ENCODE assay signal across 1 cellular context in genomic region chr21:42397291-42398129, GRCh38.
TF ChIP-seq lines count a peak whose summit lies in the region.

No MANE protein-coding gene starts in this region.

TF ChIP-seq in K562, 482 proteins besides CTCF, POLR2A, EP300 and RAD21:
- TF ChIP-seq MAFG (tag; conservative IDR thresholded peaks at IDR 0.05) (peak; percentile 48; the same call in 1 of the 2 replicates), C11orf30 (IDR thresholded peaks at IDR 0.05; ENCODE audit: low read depth) (peak; percentile 64), ZNF316 (IDR thresholded peaks at IDR 0.05) (peak; percentile 60), ZNF785 (CRISPR knock-in tag; IDR thresholded peaks at IDR 0.05) (no peak), L3MBTL2 (IDR thresholded peaks at IDR 0.05) (peak; percentile 46), NFE2 (IDR thresholded peaks at IDR 0.05; ENCODE audit: low read depth) (peak; percentile 79)
- TF ChIP-seq, protein P1, sequence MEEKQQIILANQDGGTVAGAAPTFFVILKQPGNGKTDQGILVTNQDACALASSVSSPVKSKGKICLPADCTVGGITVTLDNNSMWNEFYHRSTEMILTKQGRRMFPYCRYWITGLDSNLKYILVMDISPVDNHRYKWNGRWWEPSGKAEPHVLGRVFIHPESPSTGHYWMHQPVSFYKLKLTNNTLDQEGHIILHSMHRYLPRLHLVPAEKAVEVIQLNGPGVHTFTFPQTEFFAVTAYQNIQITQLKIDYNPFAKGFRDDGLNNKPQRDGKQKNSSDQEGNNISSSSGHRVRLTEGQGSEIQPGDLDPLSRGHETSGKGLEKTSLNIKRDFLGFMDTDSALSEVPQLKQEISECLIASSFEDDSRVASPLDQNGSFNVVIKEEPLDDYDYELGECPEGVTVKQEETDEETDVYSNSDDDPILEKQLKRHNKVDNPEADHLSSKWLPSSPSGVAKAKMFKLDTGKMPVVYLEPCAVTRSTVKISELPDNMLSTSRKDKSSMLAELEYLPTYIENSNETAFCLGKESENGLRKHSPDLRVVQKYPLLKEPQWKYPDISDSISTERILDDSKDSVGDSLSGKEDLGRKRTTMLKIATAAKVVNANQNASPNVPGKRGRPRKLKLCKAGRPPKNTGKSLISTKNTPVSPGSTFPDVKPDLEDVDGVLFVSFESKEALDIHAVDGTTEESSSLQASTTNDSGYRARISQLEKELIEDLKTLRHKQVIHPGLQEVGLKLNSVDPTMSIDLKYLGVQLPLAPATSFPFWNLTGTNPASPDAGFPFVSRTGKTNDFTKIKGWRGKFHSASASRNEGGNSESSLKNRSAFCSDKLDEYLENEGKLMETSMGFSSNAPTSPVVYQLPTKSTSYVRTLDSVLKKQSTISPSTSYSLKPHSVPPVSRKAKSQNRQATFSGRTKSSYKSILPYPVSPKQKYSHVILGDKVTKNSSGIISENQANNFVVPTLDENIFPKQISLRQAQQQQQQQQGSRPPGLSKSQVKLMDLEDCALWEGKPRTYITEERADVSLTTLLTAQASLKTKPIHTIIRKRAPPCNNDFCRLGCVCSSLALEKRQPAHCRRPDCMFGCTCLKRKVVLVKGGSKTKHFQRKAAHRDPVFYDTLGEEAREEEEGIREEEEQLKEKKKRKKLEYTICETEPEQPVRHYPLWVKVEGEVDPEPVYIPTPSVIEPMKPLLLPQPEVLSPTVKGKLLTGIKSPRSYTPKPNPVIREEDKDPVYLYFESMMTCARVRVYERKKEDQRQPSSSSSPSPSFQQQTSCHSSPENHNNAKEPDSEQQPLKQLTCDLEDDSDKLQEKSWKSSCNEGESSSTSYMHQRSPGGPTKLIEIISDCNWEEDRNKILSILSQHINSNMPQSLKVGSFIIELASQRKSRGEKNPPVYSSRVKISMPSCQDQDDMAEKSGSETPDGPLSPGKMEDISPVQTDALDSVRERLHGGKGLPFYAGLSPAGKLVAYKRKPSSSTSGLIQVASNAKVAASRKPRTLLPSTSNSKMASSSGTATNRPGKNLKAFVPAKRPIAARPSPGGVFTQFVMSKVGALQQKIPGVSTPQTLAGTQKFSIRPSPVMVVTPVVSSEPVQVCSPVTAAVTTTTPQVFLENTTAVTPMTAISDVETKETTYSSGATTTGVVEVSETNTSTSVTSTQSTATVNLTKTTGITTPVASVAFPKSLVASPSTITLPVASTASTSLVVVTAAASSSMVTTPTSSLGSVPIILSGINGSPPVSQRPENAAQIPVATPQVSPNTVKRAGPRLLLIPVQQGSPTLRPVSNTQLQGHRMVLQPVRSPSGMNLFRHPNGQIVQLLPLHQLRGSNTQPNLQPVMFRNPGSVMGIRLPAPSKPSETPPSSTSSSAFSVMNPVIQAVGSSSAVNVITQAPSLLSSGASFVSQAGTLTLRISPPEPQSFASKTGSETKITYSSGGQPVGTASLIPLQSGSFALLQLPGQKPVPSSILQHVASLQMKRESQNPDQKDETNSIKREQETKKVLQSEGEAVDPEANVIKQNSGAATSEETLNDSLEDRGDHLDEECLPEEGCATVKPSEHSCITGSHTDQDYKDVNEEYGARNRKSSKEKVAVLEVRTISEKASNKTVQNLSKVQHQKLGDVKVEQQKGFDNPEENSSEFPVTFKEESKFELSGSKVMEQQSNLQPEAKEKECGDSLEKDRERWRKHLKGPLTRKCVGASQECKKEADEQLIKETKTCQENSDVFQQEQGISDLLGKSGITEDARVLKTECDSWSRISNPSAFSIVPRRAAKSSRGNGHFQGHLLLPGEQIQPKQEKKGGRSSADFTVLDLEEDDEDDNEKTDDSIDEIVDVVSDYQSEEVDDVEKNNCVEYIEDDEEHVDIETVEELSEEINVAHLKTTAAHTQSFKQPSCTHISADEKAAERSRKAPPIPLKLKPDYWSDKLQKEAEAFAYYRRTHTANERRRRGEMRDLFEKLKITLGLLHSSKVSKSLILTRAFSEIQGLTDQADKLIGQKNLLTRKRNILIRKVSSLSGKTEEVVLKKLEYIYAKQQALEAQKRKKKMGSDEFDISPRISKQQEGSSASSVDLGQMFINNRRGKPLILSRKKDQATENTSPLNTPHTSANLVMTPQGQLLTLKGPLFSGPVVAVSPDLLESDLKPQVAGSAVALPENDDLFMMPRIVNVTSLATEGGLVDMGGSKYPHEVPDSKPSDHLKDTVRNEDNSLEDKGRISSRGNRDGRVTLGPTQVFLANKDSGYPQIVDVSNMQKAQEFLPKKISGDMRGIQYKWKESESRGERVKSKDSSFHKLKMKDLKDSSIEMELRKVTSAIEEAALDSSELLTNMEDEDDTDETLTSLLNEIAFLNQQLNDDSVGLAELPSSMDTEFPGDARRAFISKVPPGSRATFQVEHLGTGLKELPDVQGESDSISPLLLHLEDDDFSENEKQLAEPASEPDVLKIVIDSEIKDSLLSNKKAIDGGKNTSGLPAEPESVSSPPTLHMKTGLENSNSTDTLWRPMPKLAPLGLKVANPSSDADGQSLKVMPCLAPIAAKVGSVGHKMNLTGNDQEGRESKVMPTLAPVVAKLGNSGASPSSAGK (IDR thresholded peaks at IDR 0.05): peak; percentile 47; the same call in 1 of the 2 replicates
- TF ChIP-seq, protein P2, sequence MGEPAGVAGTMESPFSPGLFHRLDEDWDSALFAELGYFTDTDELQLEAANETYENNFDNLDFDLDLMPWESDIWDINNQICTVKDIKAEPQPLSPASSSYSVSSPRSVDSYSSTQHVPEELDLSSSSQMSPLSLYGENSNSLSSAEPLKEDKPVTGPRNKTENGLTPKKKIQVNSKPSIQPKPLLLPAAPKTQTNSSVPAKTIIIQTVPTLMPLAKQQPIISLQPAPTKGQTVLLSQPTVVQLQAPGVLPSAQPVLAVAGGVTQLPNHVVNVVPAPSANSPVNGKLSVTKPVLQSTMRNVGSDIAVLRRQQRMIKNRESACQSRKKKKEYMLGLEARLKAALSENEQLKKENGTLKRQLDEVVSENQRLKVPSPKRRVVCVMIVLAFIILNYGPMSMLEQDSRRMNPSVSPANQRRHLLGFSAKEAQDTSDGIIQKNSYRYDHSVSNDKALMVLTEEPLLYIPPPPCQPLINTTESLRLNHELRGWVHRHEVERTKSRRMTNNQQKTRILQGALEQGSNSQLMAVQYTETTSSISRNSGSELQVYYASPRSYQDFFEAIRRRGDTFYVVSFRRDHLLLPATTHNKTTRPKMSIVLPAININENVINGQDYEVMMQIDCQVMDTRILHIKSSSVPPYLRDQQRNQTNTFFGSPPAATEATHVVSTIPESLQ (CRISPR knock-in tag; IDR thresholded peaks at IDR 0.05): no peak
